9 cellular contexts compared by ENCODE assay signal in the genomic region with DNA sequence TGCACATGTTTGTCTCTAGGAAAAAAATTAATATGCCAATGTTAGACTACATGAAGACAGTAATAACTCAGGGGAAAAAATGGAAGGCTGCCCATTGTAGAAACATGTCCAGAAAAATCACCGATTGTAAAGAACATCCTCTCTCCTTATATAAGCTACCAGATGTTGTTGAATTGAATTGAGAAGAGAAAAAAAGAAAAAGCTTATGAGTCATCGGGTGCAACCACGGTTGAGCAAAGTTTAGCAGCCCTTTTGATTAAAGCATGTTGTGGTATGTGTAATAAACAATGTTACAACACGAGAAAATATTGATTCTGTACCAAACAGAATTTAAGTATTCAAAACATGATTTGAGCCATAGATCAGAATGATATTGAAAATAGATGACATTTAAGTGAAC.
DNase-seq lines count a peak whose midpoint lies in the region; ATAC-seq, FAIRE-seq and TF ChIP-seq lines count a peak whose summit lies in the region.
"Had no signal": no experiment of that assay in that cellular context is flagged by ENCODE, and none has a peak within 500 bp of the region (broad histone marks: within the 10 kb centered on the region; RNA-seq: fewer than 3 reads in every experiment).

No MANE protein-coding gene starts in this region.

- no peaks in the 10 kb centered on the region for H4K20me1 ChIP-seq in MM.1S (ENCODE audit: insufficient read depth, low read length)

- H2BK15ac ChIP-seq in neuronal stem cell (ENCODE audit: low read length), result no peak overlapping the region

- no peak overlapping the region for H4K91ac ChIP-seq in neuronal stem cell (ENCODE audit: low read depth, low read length, poor library complexity)

- H3K4me2 ChIP-seq in MM.1S (ENCODE audit: low read depth, low read length) (0 out of 2 replicates have a peak overlapping the region, but pooled peaks have one; percentile 16), neuronal stem cell (ENCODE audit: insufficient read depth, low read length, poor library complexity, severe bottlenecking) (no peak overlapping the region)

- H2BK120ac ChIP-seq in neuronal stem cell (ENCODE audit: low read depth, low read length), result no peak overlapping the region

- no peaks in the 10 kb centered on the region for H3K9me3 ChIP-seq in MM.1S (replicated peaks; ENCODE audit: insufficient read depth, low read length)
- no peaks in the 10 kb centered on the region for H3K9me3 ChIP-seq in neuronal stem cell (replicated peaks in 1 of 2; ENCODE audit: control insufficient read depth in 2 of 2, insufficient read depth in 1 of 2, low read depth in 1 of 2, low read length in 2 of 2)

- H3K4ac ChIP-seq in neuronal stem cell (ENCODE audit: low read length), result no peak overlapping the region

- no peak overlapping the region for H2BK12ac ChIP-seq in neuronal stem cell (ENCODE audit: low read length)

- H3K4me3 ChIP-seq in MM.1S (ENCODE audit: low read length) (no peak overlapping the region; the same call in 1 of the 2 replicates), bronchial epithelial cell (ENCODE audit: low read depth, low read length) (no peak overlapping the region), neuronal stem cell (ENCODE audit: low read length in 2 of 2) (no peak overlapping the region)

- no peak overlapping the region for H2BK5ac ChIP-seq in neuronal stem cell (ENCODE audit: low read length)

- no peak for TF ChIP-seq CTCF in MM.1S (IDR thresholded peaks at IDR 0.05; ENCODE audit: low read length)
- TF ChIP-seq CTCF in bronchial epithelial cell (IDR thresholded peaks at IDR 0.05; ENCODE audit: insufficient read depth, low read length, severe bottlenecking), result no peak

- peak; percentile 3 to 30 for DNase-seq in NOMO-1 (lab: John Stamatoyannopoulos, UW; ENCODE audit: unreplicated experiment in 2 of 2)
- no peak for DNase-seq in NOMO-1 treated with dmso at 0.1 percent for 144 hours (lab: John Stamatoyannopoulos, UW; ENCODE audit: unreplicated experiment)
- no peak for DNase-seq in MM.1S
- DNase-seq in bronchial epithelial cell (ENCODE audit: low read depth), result peak; percentile 86
- no peak for DNase-seq in neuronal stem cell (ENCODE audit: low spot score)
- DNase-seq in cerebellum (ENCODE audit: low spot score), result no peak
- no peak for DNase-seq in midbrain (lab: John Stamatoyannopoulos, UW)

- H3K27ac ChIP-seq in MM.1S (ENCODE audit: low read length) (no peak overlapping the region), neuronal stem cell (replicated peaks; ENCODE audit: low read length) (no peak overlapping the region)

- H3F3A ChIP-seq in MM.1S (ENCODE audit: insufficient read depth, low read length), result no peaks in the 10 kb centered on the region

- H3K9ac ChIP-seq in MM.1S (ENCODE audit: low read length) (no peak overlapping the region), neuronal stem cell (ENCODE audit: low read depth, low read length, poor library complexity) (no peak overlapping the region)

- no peaks in the 10 kb centered on the region for H3K9me2 ChIP-seq in MM.1S (replicated peaks; ENCODE audit: insufficient read depth, low read length)

- H3K4me1 ChIP-seq in MM.1S (ENCODE audit: low read length) (0 out of 2 replicates have a peak, but pooled peaks cover 3% of the 10 kb centered on the region), neuronal stem cell (ENCODE audit: control insufficient read depth in 2 of 2, insufficient read depth in 1 of 2, low read depth in 1 of 2, low read length in 2 of 2) (peaks cover 0 to 7% of the 10 kb centered on the region in 2 donors)

- no peak overlapping the region for H3K14ac ChIP-seq in neuronal stem cell (ENCODE audit: low read length)

- no CpG with 5 or more reads among the region's 4 CpGs for WGBS in neuronal stem cell (ENCODE audit: extremely low coverage in 2 of 2, insufficient read length in 2 of 2, insufficient replicate concordance in 1 of 2), 2 donors

- ATAC-seq in GM21528 (IDR thresholded peaks at IDR 0.05; ENCODE audit: low FRiP score, unreplicated experiment), result no peak

- no peak overlapping the region for H4K8ac ChIP-seq in neuronal stem cell (ENCODE audit: low read depth, low read length)

- H3K27me3 ChIP-seq in MM.1S (replicated peaks; ENCODE audit: insufficient read depth, low read length) (no peaks in the 10 kb centered on the region), bronchial epithelial cell (ENCODE audit: control insufficient read depth, insufficient read depth, low read length) (no peaks in the 10 kb centered on the region), neuronal stem cell (ENCODE audit: control insufficient read depth in 3 of 3, insufficient read depth in 3 of 3, low read depth in 1 of 3, low read length in 3 of 3) (no peaks in the 10 kb centered on the region)

- H3K79me2 ChIP-seq in MM.1S (ENCODE audit: low read length), result no peaks in the 10 kb centered on the region

- no peak overlapping the region for H2AK5ac ChIP-seq in neuronal stem cell (ENCODE audit: low read depth, low read length)

- H3K79me1 ChIP-seq in neuronal stem cell (ENCODE audit: low read depth, low read length), result no peaks in the 10 kb centered on the region

- FAIRE-seq in bronchial epithelial cell (lab: Jason Lieb, UNC), result no peak
- FAIRE-seq: A204.1 had no signal

- no peak overlapping the region for H3K18ac ChIP-seq in neuronal stem cell (ENCODE audit: low read length)

- H3K36me3 ChIP-seq in MM.1S (replicated peaks; ENCODE audit: insufficient read depth, low read length), result no peaks in the 10 kb centered on the region
- H3K36me3 ChIP-seq in bronchial epithelial cell (ENCODE audit: control insufficient read depth, insufficient read depth, low read length), result no peaks in the 10 kb centered on the region
- no peaks in the 10 kb centered on the region for H3K36me3 ChIP-seq in neuronal stem cell (replicated peaks in 1 of 2; ENCODE audit: control insufficient read depth in 2 of 2, insufficient read depth in 2 of 2, low read length in 2 of 2)

- no peak overlapping the region for H3K23ac ChIP-seq in neuronal stem cell (ENCODE audit: low read depth, low read length, poor library complexity)

- H2AFZ ChIP-seq in MM.1S (ENCODE audit: low read length) (no peak overlapping the region), neuronal stem cell (ENCODE audit: low read length) (peak overlapping the region; percentile 3)

Comparison
In these comparisons a context has a peak if more than half of its experiments do, and no peak if none do; other contexts are left out.
1. DNase-seq: peak in NOMO-1 (2 of 2) and bronchial epithelial cell (single experiment); none in NOMO-1 treated with dmso at 0.1 percent for 144 hours (single experiment), MM.1S (single experiment), neuronal stem cell (single experiment), cerebellum (single experiment) and midbrain (single experiment).